22 cellular contexts compared by ENCODE assay signal in the genomic region with DNA sequence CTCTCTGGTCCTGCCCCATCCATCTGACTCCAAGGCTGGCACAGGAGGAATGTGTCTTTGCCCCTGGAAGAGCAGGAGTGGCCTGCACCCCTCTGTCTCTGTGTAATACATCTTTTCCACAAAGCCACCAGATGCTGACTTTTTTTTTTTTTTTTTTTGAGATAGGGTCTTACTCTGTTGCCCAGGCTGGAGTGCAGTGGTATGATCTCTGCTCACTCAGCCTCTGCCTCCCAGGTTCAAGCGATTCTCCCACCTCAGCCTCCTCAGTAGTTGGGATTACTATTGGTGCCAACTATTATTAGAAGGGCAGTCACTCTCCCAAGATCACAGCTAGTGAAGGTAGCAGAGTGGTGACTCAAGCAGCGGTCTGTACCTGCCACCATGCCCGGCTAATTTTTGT. TPM values are rescaled to one million over a fixed set of nuclear protein-coding genes. Genes with fewer than 3 reads are reported as not detected.
DNase-seq lines count a peak whose midpoint lies in the region; ATAC-seq and TF ChIP-seq lines count a peak whose summit lies in the region.
"Had no signal": no experiment of that assay in that cellular context is flagged by ENCODE, and none has a peak within 500 bp of the region (broad histone marks: within the 10 kb centered on the region; RNA-seq: fewer than 3 reads in every experiment).

No MANE protein-coding gene starts in this region.

- H2BK5ac ChIP-seq in mesendoderm (ENCODE audit: low read length) = no peak overlapping the region

- no peak overlapping the region for H3K18ac ChIP-seq in mesendoderm (ENCODE audit: low read length)

- H3K27ac Mint-ChIP-seq in Caco-2 (ENCODE audit: unreplicated experiment) (peak overlapping the region; percentile 43), WTC11 (peak overlapping the region; percentile 66; the same call in 1 of the 2 replicates)
- H3K27ac Mint-ChIP-seq: CD8-positive, alpha-beta T cell had no signal

- POLR2A ChIA-PET in Caco-2 (lab: Charles Lee) (no interaction called here), WTC11 (lab: Charles Lee) (interaction anchor here (0.5 kb wide), 1 partner anchor 17 kb away, joined by 3 read pairs; no protein-coding TSS in a partner anchor)

- peak overlapping the region; percentile 49 for H3K56ac ChIP-seq in mesendoderm (ENCODE audit: low read length)

- peaks cover 71% of the 10 kb centered on the region for H3K79me2 ChIP-seq in mesendoderm (ENCODE audit: control insufficient read depth, insufficient read depth, low read length)

- no TSS peak for BruUV-seq in Caco-2 (replicated peaks; lab: Mats Ljungman, UMichigan)

- H3K27ac ChIP-seq in mesendoderm (ENCODE audit: low read depth, low read length) (no peak overlapping the region), tibial artery (peak overlapping the region; percentile 70 to 72), sigmoid colon (no peak overlapping the region)
- H3K27ac ChIP-seq: C4-2B, PC-9, SJCRH30 had no signal

- H3K4me2 ChIP-seq in mesendoderm (ENCODE audit: low read length) = no peak overlapping the region
- H3K4me2 ChIP-seq: PC-9 had no signal

- H3K4me1 Mint-ChIP-seq in Caco-2 (ENCODE audit: low read depth, unreplicated experiment) (peaks cover 26% of the 10 kb centered on the region), WTC11 (peaks cover 57% of the 10 kb centered on the region)

- intact Hi-C loops in Caco-2 (cut with micrococcal nuclease; ENCODE audit: unreplicated experiment) = loop anchor here (5.0 kb wide), 1 partner anchor 88 kb away; no protein-coding TSS in a partner anchor
- intact Hi-C loops in tibial artery (cut with DNase I; ENCODE audit: low total_unique reads) = no loop called here
- intact Hi-C loops in sigmoid colon (cut with DNase I) = no loop called here

- TF ChIP-seq EP300 in sigmoid colon (IDR thresholded peaks at IDR 0.05) = no peak

- H3K23ac ChIP-seq in mesendoderm (ENCODE audit: low read length) = no peak overlapping the region

- peaks cover 25% of the 10 kb centered on the region for H3K4me1 ChIP-seq in Caco-2
- H3K4me1 ChIP-seq in mesendoderm (ENCODE audit: control insufficient read depth, low read depth, low read length) = peaks cover 14% of the 10 kb centered on the region
- peaks cover 0 to 28% (median 11%) of the 10 kb centered on the region in 4 donors for H3K4me1 ChIP-seq in tibial artery
- no peaks in the 10 kb centered on the region for H3K4me1 ChIP-seq in sigmoid colon

- CTCF ChIA-PET in Caco-2 (lab: Charles Lee) = no interaction called here
- CTCF ChIA-PET in WTC11 (lab: Charles Lee) = no interaction called here

- TF ChIP-seq CTCF in Caco-2 (IDR thresholded peaks at IDR 0.05; ENCODE audit: insufficient read depth in 1 of 2, low read depth in 1 of 2, low read length in 1 of 2, severe bottlenecking in 1 of 2, unreplicated experiment in 1 of 2) (no peak), WTC11 (IDR thresholded peaks at IDR 0.05) (no peak), tibial artery (IDR thresholded peaks at IDR 0.05) (no peak), sigmoid colon (IDR thresholded peaks at IDR 0.05) (no peak)

- H3K36me3 Mint-ChIP-seq in Caco-2 (ENCODE audit: insufficient read depth, unreplicated experiment) (peaks cover 5% of the 10 kb centered on the region), WTC11 (peaks cover 20% of the 10 kb centered on the region)
- H3K36me3 Mint-ChIP-seq: CD8-positive, alpha-beta T cell had no signal

- ATAC-seq in WTC11 = no peak
- no peak for ATAC-seq in GM18873 (IDR thresholded peaks at IDR 0.05; ENCODE audit: low FRiP score, unreplicated experiment)
- ATAC-seq: CD8-positive, alpha-beta T cell; Right ventricle myocardium inferior had no signal

- no peak overlapping the region for H2AK5ac ChIP-seq in mesendoderm (ENCODE audit: low read length)

- WGBS in mesendoderm (ENCODE audit: extremely low coverage, insufficient coverage, low lambda C conversion rate) = no CpG with 5 or more reads among the region's 3 CpGs
- WGBS in sigmoid colon, 2 donors = 91 to 98% methylated on average over 3 of the region's 3 CpGs

- H3K9me3 Mint-ChIP-seq in Caco-2 (ENCODE audit: unreplicated experiment) (no peaks in the 10 kb centered on the region), WTC11 (no peaks in the 10 kb centered on the region)
- H3K9me3 Mint-ChIP-seq: CD8-positive, alpha-beta T cell; H9 had no signal

- no peak for TF ChIP-seq POLR2A in sigmoid colon (IDR thresholded peaks at IDR 0.05)

- no peaks in the 10 kb centered on the region for H3K9me3 ChIP-seq in Caco-2
- no peaks in the 10 kb centered on the region for H3K9me3 ChIP-seq in tibial artery
- no peaks in the 10 kb centered on the region for H3K9me3 ChIP-seq in sigmoid colon
- H3K9me3 ChIP-seq: SJCRH30 had no signal

- H3K27me3 Mint-ChIP-seq in Caco-2 (ENCODE audit: insufficient read depth, unreplicated experiment) = no peaks in the 10 kb centered on the region
- no peaks in the 10 kb centered on the region for H3K27me3 Mint-ChIP-seq in WTC11 (ENCODE audit: low read depth)

- no peak overlapping the region for H3K4me3 ChIP-seq in Caco-2 (ENCODE audit: low read depth, low read length)
- H3K4me3 ChIP-seq in mesendoderm (ENCODE audit: low read length) = no peak overlapping the region
- H3K4me3 ChIP-seq in tibial artery = no peak overlapping the region
- H3K4me3 ChIP-seq in sigmoid colon = no peak overlapping the region
- H3K4me3 ChIP-seq: PC-9, SJCRH30 had no signal

- no peak overlapping the region for H3K4me3 Mint-ChIP-seq in Caco-2 (ENCODE audit: unreplicated experiment)
- no peak overlapping the region for H3K4me3 Mint-ChIP-seq in WTC11
- H3K4me3 Mint-ChIP-seq: CD8-positive, alpha-beta T cell; H9 had no signal

- H3K27me3 ChIP-seq in Caco-2 (replicated peaks; ENCODE audit: control insufficient read depth, insufficient read depth, low read length) = no peaks in the 10 kb centered on the region
- no peaks in the 10 kb centered on the region for H3K27me3 ChIP-seq in mesendoderm (ENCODE audit: insufficient read depth, low read length, poor library complexity)
- H3K27me3 ChIP-seq in tibial artery = no peaks in the 10 kb centered on the region
- H3K27me3 ChIP-seq in sigmoid colon = no peaks in the 10 kb centered on the region
- H3K27me3 ChIP-seq: SJCRH30 had no signal

- no peaks in the 10 kb centered on the region for H3K36me3 ChIP-seq in Caco-2 (ENCODE audit: control insufficient read depth, insufficient read depth, low read length)
- peaks cover 5% of the 10 kb centered on the region for H3K36me3 ChIP-seq in mesendoderm (ENCODE audit: control insufficient read depth, insufficient read depth, low read length)
- H3K36me3 ChIP-seq in tibial artery = peaks cover 4 to 8% (median 6%) of the 10 kb centered on the region in 3 donors
- H3K36me3 ChIP-seq in sigmoid colon = no peaks in the 10 kb centered on the region

- no peak overlapping the region for H4K8ac ChIP-seq in mesendoderm (ENCODE audit: low read depth, low read length)

- no peak overlapping the region for H3K9ac ChIP-seq in mesendoderm (ENCODE audit: low read length)

- H3K4ac ChIP-seq in mesendoderm (ENCODE audit: low read depth, low read length) = no peak overlapping the region

- H2BK120ac ChIP-seq in mesendoderm (ENCODE audit: low read depth, low read length) = no peak overlapping the region

- no peak overlapping the region for H4K5ac ChIP-seq in mesendoderm (ENCODE audit: low read length)

- peaks cover 19% of the 10 kb centered on the region for H3K79me1 ChIP-seq in mesendoderm (ENCODE audit: low read length)

- no peak overlapping the region for H2BK15ac ChIP-seq in mesendoderm (replicated peaks; ENCODE audit: low read depth)

- DNase-seq in Caco-2 (no peak), WTC11 (ENCODE audit: low spot score) (no peak), mesendoderm (no peak), tibial artery (no peak), sigmoid colon (no peak), MV-4-11 (lab: John Stamatoyannopoulos, UW) (no peak)
- DNase-seq: AML-193; CD8-positive, alpha-beta T cell; DMS 273 treated with DMSO at 0.1 percent for 48 hours; DND-41; H9; NCI-H1092; NCI-H1436; NCI-H187; NCI-H2107; NCI-H446; NCI-H526; PC-9; SJCRH30 had no signal

TF ChIP-seq in WTC11, 78 proteins besides CTCF, POLR2A, EP300 and RAD21:
- peak; percentile 88 for TF ChIP-seq ZNF121 (CRISPR knock-in tag; IDR thresholded peaks at IDR 0.05)
- no peak for TF ChIP-seq ZNF317 (CRISPR knock-in tag; IDR thresholded peaks at IDR 0.05; ENCODE audit: borderline replicate concordance, low read depth)

RNA-seq across cellular contexts. Expression of gene SPRY4, which starts 19.6 kb away (rescaled TPM):
- 7.7 and 8.3 TPM in 2 replicates for total RNA-seq in Caco-2 (2022)
- total RNA-seq in WTC11 (2021) = 99.6 to 140 TPM (median 103 TPM) in 3 replicates
- polyA plus RNA-seq in mesendoderm (2013, experiment 1 of 2) = 72.5 TPM
- polyA plus RNA-seq in mesendoderm (2013, experiment 2 of 2) = 71.1 TPM
- total RNA-seq in sigmoid colon = 10 to 100 TPM in 3 of 4 donors, 1 to 10 TPM in 1; 8.6 to 15.7 (median 12.4) TPM
- polyA plus RNA-seq in sigmoid colon = 1 to 10 TPM; 1.8 to 5.1 (median 3.5) TPM

Comparison
In these comparisons a context has a peak if more than half of its experiments do, and no peak if none do; other contexts are left out.
1. H3K27ac ChIP-seq: peak in tibial artery (2 of 2); none in mesendoderm (single experiment) and sigmoid colon (0 of 4).